In the genomic region with DNA sequence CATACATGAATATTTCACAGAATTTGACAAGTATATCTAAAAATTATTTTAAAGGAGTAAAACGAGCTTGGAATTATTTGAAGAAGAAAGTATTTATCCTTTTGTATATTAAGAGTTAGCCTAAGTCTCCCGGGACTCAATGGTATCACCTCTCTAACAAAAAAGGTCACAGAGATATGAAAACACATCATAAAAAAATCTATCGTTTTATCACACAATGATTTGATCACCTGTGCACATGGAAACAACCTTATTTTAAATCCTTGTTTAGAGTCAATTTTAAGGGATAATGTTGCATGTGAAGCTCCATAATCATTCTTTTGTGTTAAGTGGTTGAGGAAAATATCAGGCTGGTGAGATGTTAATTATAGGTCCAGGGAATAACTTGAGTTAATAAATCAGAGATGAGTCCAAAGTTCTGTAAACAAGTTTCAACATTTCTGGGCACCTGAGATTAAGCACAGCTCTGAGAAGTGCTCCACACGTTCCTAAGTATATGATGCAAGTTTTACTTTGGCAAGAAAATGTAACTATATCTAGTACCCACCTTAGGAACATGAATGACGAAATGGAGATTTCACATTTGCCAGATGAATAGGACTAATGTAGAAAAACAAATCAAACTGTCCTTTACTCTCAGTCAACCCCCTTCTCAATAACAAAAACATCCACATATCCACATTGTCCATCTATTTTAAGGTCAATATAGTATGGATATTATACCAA, we compare ENCODE assay signal across 16 cellular contexts.
DNase-seq lines count a peak whose midpoint lies in the region; FAIRE-seq and TF ChIP-seq lines count a peak whose summit lies in the region.
"Had no signal": no experiment of that assay in that cellular context is flagged by ENCODE, and none has a peak within 500 bp of the region (broad histone marks: within the 10 kb centered on the region; RNA-seq: fewer than 3 reads in every experiment).

No MANE protein-coding gene starts in this region.

- H3K36me3 Mint-ChIP-seq in Calu3 (ENCODE audit: insufficient read depth, unreplicated experiment) (peaks cover 54% of the 10 kb centered on the region), osteocyte (ENCODE audit: unreplicated experiment) (no peaks in the 10 kb centered on the region)
- H3K36me3 Mint-ChIP-seq: neural progenitor cell had no signal

- H3K9me3 ChIP-seq in ascending aorta = no peaks in the 10 kb centered on the region
- H3K9me3 ChIP-seq: thyroid gland had no signal

- BruUV-seq in Calu3 (replicated peaks; lab: Mats Ljungman, UMichigan) = TSS peak; percentile 45

- no peak for TF ChIP-seq CTCF in Calu3 (IDR thresholded peaks at IDR 0.05; ENCODE audit: unreplicated experiment)
- no peak for TF ChIP-seq CTCF in ascending aorta (IDR thresholded peaks at IDR 0.05)
- no peak for TF ChIP-seq CTCF in osteocyte (IDR thresholded peaks at IDR 0.05)
- no peak for TF ChIP-seq CTCF in GM13977 (IDR thresholded peaks at IDR 0.05; ENCODE audit: extremely low read depth, insufficient read depth, missing control alignments)

- in situ Hi-C loops in GM13977 (cut with MboI; ENCODE audit: low pct_unique_long_range_greater_than_20kb, low sequenced_read_pairs, unreplicated experiment) = no loop called here

- H3K4me3 Mint-ChIP-seq in Calu3 (ENCODE audit: low read depth, unreplicated experiment) (peak overlapping the region; percentile 48), osteocyte (ENCODE audit: unreplicated experiment) (no peak overlapping the region)
- H3K4me3 Mint-ChIP-seq: activated T-cell treated with anti-CD3 and anti-CD28 coated beads, Interleukin-2, amount 50 U/mL, for 4 hours; B cell; central memory CD8-positive, alpha-beta T cell; neural progenitor cell had no signal

- H3K36me3 ChIP-seq in ascending aorta = no peaks in the 10 kb centered on the region
- H3K36me3 ChIP-seq: neural progenitor cell, thyroid gland had no signal

- no peak for FAIRE-seq in GM12892 (lab: Jason Lieb, UNC)

- H3K4me1 ChIP-seq in ascending aorta = peaks cover 5 to 18% of the 10 kb centered on the region in 2 donors
- H3K4me1 ChIP-seq: neural progenitor cell, thyroid gland had no signal

- H3K27me3 Mint-ChIP-seq in Calu3 (ENCODE audit: unreplicated experiment) (no peaks in the 10 kb centered on the region), osteocyte (ENCODE audit: unreplicated experiment) (no peaks in the 10 kb centered on the region)

- CTCF ChIA-PET in Calu3 (lab: Charles Lee) = interaction anchor here (0.6 to 1.7 kb wide), 7 partner anchors 9 to 829 kb away, joined by 3 to 11 read pairs (median 4); no protein-coding TSS in a partner anchor

- no peak for TF ChIP-seq POLR2A in GM12892 (IDR thresholded peaks at IDR 0.05; ENCODE audit: low read depth, low read length)

- no peaks in the 10 kb centered on the region for H3K27me3 ChIP-seq in ascending aorta
- H3K27me3 ChIP-seq: neural progenitor cell, thyroid gland had no signal

- H3K4me3 ChIP-seq in ascending aorta = no peak overlapping the region
- H3K4me3 ChIP-seq: neural progenitor cell, thyroid gland had no signal

- no peak for DNase-seq in Calu3
- no peak for DNase-seq in ascending aorta (ENCODE audit: low spot score in 2 of 2)
- peak; percentile 68 for DNase-seq in glomerular endothelial cell (ENCODE audit: extremely low read depth, low read depth, low spot score)
- DNase-seq in osteocyte (ENCODE audit: extremely low spot score, unreplicated experiment) = no peak
- DNase-seq in GM13977 (ENCODE audit: low spot score) = no peak
- no peak for DNase-seq in HuH-7.5 (ENCODE audit: low spot score)
- DNase-seq in hippocampal formation (lab: John Stamatoyannopoulos, UW) = no peak
- DNase-seq in GM12892 (ENCODE audit: insufficient read length) = no peak
- DNase-seq: activated T-cell treated with anti-CD3 and anti-CD28 coated beads, Interleukin-2, amount 50 U/mL, for 4 hours; GF-D8; hypothalamus; NCI-H1417 treated with DMSO at 0.1 percent for 48 hours; thyroid gland had no signal

- intact Hi-C loops in Calu3 (cut with micrococcal nuclease; ENCODE audit: unreplicated experiment) = loop anchor here (1.0 to 10.0 kb wide), 5 partner anchors 9 to 893 kb away; a partner anchor contains a TSS
- intact Hi-C loops in ascending aorta (cut with DNase I) = no loop called here

- H3K9me3 Mint-ChIP-seq in Calu3 (ENCODE audit: low read depth, unreplicated experiment) (no peaks in the 10 kb centered on the region), osteocyte (ENCODE audit: unreplicated experiment) (no peaks in the 10 kb centered on the region)
- H3K9me3 Mint-ChIP-seq: activated T-cell treated with anti-CD3 and anti-CD28 coated beads, Interleukin-2, amount 50 U/mL, for 4 hours; central memory CD8-positive, alpha-beta T cell; neural progenitor cell had no signal

- H3K27ac ChIP-seq in ascending aorta = peak overlapping the region; percentile 76 to 87
- H3K27ac ChIP-seq: neural progenitor cell, thyroid gland had no signal

- H3K27ac Mint-ChIP-seq in Calu3 (ENCODE audit: unreplicated experiment) (peak overlapping the region; percentile 96), osteocyte (ENCODE audit: unreplicated experiment) (peak overlapping the region; percentile 90)
- H3K27ac Mint-ChIP-seq: B cell, neural progenitor cell had no signal

- H3K4me1 Mint-ChIP-seq in Calu3 (ENCODE audit: low read depth, unreplicated experiment) (peaks cover 53% of the 10 kb centered on the region), osteocyte (ENCODE audit: unreplicated experiment) (peaks cover 21% of the 10 kb centered on the region)
- H3K4me1 Mint-ChIP-seq: B cell; central memory CD8-positive, alpha-beta T cell; neural progenitor cell had no signal
